In the genomic region with DNA sequence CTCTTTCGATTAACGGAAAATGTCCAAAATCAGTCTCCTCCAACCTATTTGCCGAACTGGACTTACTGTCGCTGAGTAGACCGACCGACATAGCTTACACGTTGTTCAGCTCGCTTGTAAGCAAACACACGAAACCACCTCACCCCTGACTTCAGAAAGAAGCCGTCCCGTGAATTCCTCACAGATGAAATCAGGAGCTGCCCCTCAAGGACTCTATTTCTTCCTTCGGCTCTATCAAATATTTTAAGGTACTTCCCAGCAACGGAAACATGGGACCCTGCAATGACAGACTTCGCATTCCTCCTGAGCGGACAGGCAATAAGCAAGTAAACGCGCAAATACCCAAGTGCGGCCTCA, we compare ENCODE assay signal across 8 cellular contexts. TPM values are rescaled to one million over a fixed set of nuclear protein-coding genes. Genes with fewer than 3 reads are reported as not detected.
DNase-seq lines count a peak whose midpoint lies in the region; ATAC-seq and TF ChIP-seq lines count a peak whose summit lies in the region.

No MANE protein-coding gene starts in this region.

- H3K27ac Mint-ChIP-seq in naive B cell = peak overlapping the region; percentile 36 to 98 (median 91)

- H3K27me3 ChIP-seq in dorsolateral prefrontal cortex = no peaks in the 10 kb centered on the region

- H3K4me3 Mint-ChIP-seq in naive B cell = peak overlapping the region in 3 of 8 donors; percentile 93 to 99 (median 98)

- H3K4me3 ChIP-seq in GM08714 (ENCODE audit: low read length) (peak overlapping the region; percentile 94), dorsolateral prefrontal cortex (peak overlapping the region; percentile 58 to 100 (median 94))

- H3K9me3 Mint-ChIP-seq in naive B cell = no peaks in the 10 kb centered on the region

- no peak for ATAC-seq in naive B cell (ENCODE audit: low read depth in 2 of 2)

- H3K4me1 Mint-ChIP-seq in naive B cell = peaks cover 36 to 41% (median 36%) of the 10 kb centered on the region in 3 donors

- DNase-seq in NCI-H526 treated with DMSO at 0.1 percent for 48 hours (lab: John Stamatoyannopoulos, UW) = peak; percentile 56
- DNase-seq in dorsolateral prefrontal cortex = no peak
- DNase-seq in naive B cell = no peak
- no peak for DNase-seq in RPMI8226
- no peak for DNase-seq in hypothalamus (lab: John Stamatoyannopoulos, UW)
- no peak for DNase-seq in NCI-H1417 (lab: John Stamatoyannopoulos, UW)
- DNase-seq in NCI-H1694 treated with DMSO at 0.1 percent for 48 hours (lab: John Stamatoyannopoulos, UW) = no peak

- TF ChIP-seq CTCF in dorsolateral prefrontal cortex (IDR thresholded peaks at IDR 0.05 in 54 of 56, conservative IDR thresholded peaks at IDR 0.05 in 2 of 56; ENCODE audit: low read depth in 1 of 56, partially characterized antibody in 56 of 56) = no peak

- H3K36me3 Mint-ChIP-seq in naive B cell = peaks cover 6% of the 10 kb centered on the region in 2 donors

- peak overlapping the region in 52 of 59 donors; percentile 23 to 97 (median 90) for H3K27ac ChIP-seq in dorsolateral prefrontal cortex

- intact Hi-C loops in dorsolateral prefrontal cortex (cut with DNase I) = loop anchor here (1.0 to 10.0 kb wide), 2 partner anchors 10 to 142 kb away; a partner anchor contains a TSS

- H3K27me3 Mint-ChIP-seq in naive B cell = no peaks in the 10 kb centered on the region

RNA-seq across cellular contexts. Expression of a gene that starts 1.0 kb away (rescaled TPM):
- 10 to 100 TPM; 27.0 to 46.6 (median 36.3) TPM for total RNA-seq in dorsolateral prefrontal cortex
- polyA plus RNA-seq in naive B cell (ENCODE audit: low read depth in 6 of 6) = 10 to 100 TPM; 15.7 to 19.7 (median 17.8) TPM

RNA-seq across cellular contexts. Expression of a gene that starts 10.7 kb away (rescaled TPM):
- total RNA-seq in dorsolateral prefrontal cortex = 10 to 100 TPM; 37.4 to 68.3 (median 49.5) TPM
- 10 to 100 TPM; 24.3 to 39.9 (median 28.3) TPM for polyA plus RNA-seq in naive B cell (ENCODE audit: low read depth in 6 of 6)

RNA-seq across cellular contexts. Expression of a gene that starts 15.5 kb away (rescaled TPM):
- 10 to 100 TPM in 1 of 120 experiments, 1 to 10 TPM in 115, under 1 TPM in 4; 0.58 to 11.1 (median 2.8) TPM for total RNA-seq in dorsolateral prefrontal cortex
- polyA plus RNA-seq in naive B cell (ENCODE audit: low read depth in 6 of 6) = 1 to 10 TPM; 3.1 to 10.0 (median 5.1) TPM
